In genomic region chr13:75749407-75749806, GRCh38 we compare ENCODE assay signal across 15 cellular contexts.
DNase-seq lines count a peak whose midpoint lies in the region; ATAC-seq and TF ChIP-seq lines count a peak whose summit lies in the region.
"Had no signal": no experiment of that assay in that cellular context is flagged by ENCODE, and none has a peak within 500 bp of the region (broad histone marks: within the 10 kb centered on the region; RNA-seq: fewer than 3 reads in every experiment).

No MANE protein-coding gene starts in this region.

- H3K4me1 ChIP-seq in right atrium auricular region = peaks cover 0 to 6% of the 10 kb centered on the region in 2 donors
- H3K4me1 ChIP-seq in heart left ventricle = peaks cover 0 to 18% (median 6%) of the 10 kb centered on the region in 12 donors
- peaks cover 0 to 50% (median 19%) of the 10 kb centered on the region in 4 donors for H3K4me1 ChIP-seq in tibial artery
- H3K4me1 ChIP-seq: parathyroid adenoma had no signal

- H3K9me3 ChIP-seq in right atrium auricular region (peaks cover 0 to 8% of the 10 kb centered on the region in 2 donors), heart left ventricle (peaks cover 0 to 13% (median 0%) of the 10 kb centered on the region in 12 donors), tibial artery (no peaks in the 10 kb centered on the region)

- no peak overlapping the region for H3K4me3 ChIP-seq in right atrium auricular region
- no peak overlapping the region for H3K4me3 ChIP-seq in heart left ventricle
- no peak overlapping the region for H3K4me3 ChIP-seq in tibial artery
- H3K4me3 ChIP-seq: K562 had no signal

- intact Hi-C loops in Right ventricle myocardium inferior (cut with DNase I) = no loop called here
- intact Hi-C loops in heart left ventricle (cut with DNase I) = no loop called here
- intact Hi-C loops in tibial artery (cut with DNase I; ENCODE audit: low total_unique reads) = no loop called here

- peak; percentile 57 for DNase-seq in Right ventricle myocardium inferior (ENCODE audit: missing footprints)
- DNase-seq in right atrium auricular region (ENCODE audit: low spot score) = no peak
- DNase-seq in RWPE1 (ENCODE audit: low spot score) = peak; percentile 18
- no peak for DNase-seq in heart left ventricle
- DNase-seq in tibial artery = peak; percentile 45 to 88
- no peak for DNase-seq in activated CD4-positive, alpha-beta T cell treated with anti-CD3 and anti-CD28 coated beads, Interleukin-2, amount 10 ng/mL, durations not matched to agents 7 days and 5 days
- DNase-seq: activated CD4-positive, CD25-positive, alpha-beta regulatory T cell; activated gamma-delta T cell; effector memory CD8-positive, alpha-beta T cell; immature natural killer cell had no signal

- H3K27me3 Mint-ChIP-seq in activated CD4-positive, alpha-beta T cell treated with anti-CD3 and anti-CD28 coated beads, Interleukin-2, amount 10 ng/mL, durations not matched to agents 7 days and 5 days = no peaks in the 10 kb centered on the region
- H3K27me3 Mint-ChIP-seq: effector memory CD8-positive, alpha-beta T cell had no signal

- no peak overlapping the region for H3K4me3 Mint-ChIP-seq in activated CD4-positive, alpha-beta T cell treated with anti-CD3 and anti-CD28 coated beads, Interleukin-2, amount 10 ng/mL, durations not matched to agents 7 days and 5 days
- H3K4me3 Mint-ChIP-seq: effector memory CD8-positive, alpha-beta T cell; immature natural killer cell had no signal

- POLR2A ChIA-PET in RWPE1 (lab: Yijun Ruan, JAX; ENCODE audit: low non-redundant PET) = no interaction called here
- POLR2A ChIA-PET in activated CD4-positive, alpha-beta T cell treated with anti-CD3 and anti-CD28 coated beads, Interleukin-2, amount 10 ng/mL, durations not matched to agents 7 days and 5 days (lab: Charles Lee) = no interaction called here

- TF ChIP-seq CTCF in right atrium auricular region (IDR thresholded peaks at IDR 0.05) (no peak), RWPE1 (conservative IDR thresholded peaks at IDR 0.05; ENCODE audit: low read depth) (no peak), heart left ventricle (IDR thresholded peaks at IDR 0.05) (no peak), tibial artery (IDR thresholded peaks at IDR 0.05) (no peak)

- H3K4me1 Mint-ChIP-seq in activated CD4-positive, alpha-beta T cell treated with anti-CD3 and anti-CD28 coated beads, Interleukin-2, amount 10 ng/mL, durations not matched to agents 7 days and 5 days = no peaks in the 10 kb centered on the region
- H3K4me1 Mint-ChIP-seq: immature natural killer cell had no signal

- H3K36me3 ChIP-seq in right atrium auricular region (no peaks in the 10 kb centered on the region), heart left ventricle (no peaks in the 10 kb centered on the region), tibial artery (no peaks in the 10 kb centered on the region)

- peaks cover 18% of the 10 kb centered on the region for H3K9me3 Mint-ChIP-seq in activated CD4-positive, alpha-beta T cell treated with anti-CD3 and anti-CD28 coated beads, Interleukin-2, amount 10 ng/mL, durations not matched to agents 7 days and 5 days

- WGBS in heart left ventricle, 4 donors = 25 to 31% (median 27%) methylated on average over 4 of the region's 4 CpGs

- no peak for TF ChIP-seq POLR2A in heart left ventricle (IDR thresholded peaks at IDR 0.05)

- H3K36me3 Mint-ChIP-seq in activated CD4-positive, alpha-beta T cell treated with anti-CD3 and anti-CD28 coated beads, Interleukin-2, amount 10 ng/mL, durations not matched to agents 7 days and 5 days (ENCODE audit: low read depth) = peaks cover 7% of the 10 kb centered on the region

- H3K27ac ChIP-seq in right atrium auricular region (no peak overlapping the region), RWPE1 (peak overlapping the region; percentile 56), heart left ventricle (peak overlapping the region in 1 of 12 donors; percentile 21), tibial artery (peak overlapping the region; percentile 33 to 56)
- H3K27ac ChIP-seq: C4-2B, parathyroid adenoma had no signal

- CTCF ChIA-PET in RWPE1 (lab: Yijun Ruan, JAX) = interaction anchor here (0.7 to 1.4 kb wide), 2 partner anchors 11 to 62 kb away, joined by 4 to 5 read pairs; no protein-coding TSS in a partner anchor
- CTCF ChIA-PET in activated CD4-positive, alpha-beta T cell treated with anti-CD3 and anti-CD28 coated beads, Interleukin-2, amount 10 ng/mL, durations not matched to agents 7 days and 5 days (lab: Charles Lee) = no interaction called here

- no peaks in the 10 kb centered on the region for H3K27me3 ChIP-seq in right atrium auricular region
- no peaks in the 10 kb centered on the region for H3K27me3 ChIP-seq in heart left ventricle
- H3K27me3 ChIP-seq in tibial artery = no peaks in the 10 kb centered on the region

- ATAC-seq in Right ventricle myocardium inferior = peak; percentile 37
- ATAC-seq in heart left ventricle = peak in 3 of 4 donors; percentile 41 to 74 (median 53)
- no peak for ATAC-seq in GM21423 (IDR thresholded peaks at IDR 0.05; ENCODE audit: unreplicated experiment)
- ATAC-seq in GM21825 (IDR thresholded peaks at IDR 0.05; ENCODE audit: unreplicated experiment) = no peak
- ATAC-seq: effector memory CD8-positive, alpha-beta T cell; K562 had no signal

- H3K27ac Mint-ChIP-seq in activated CD4-positive, alpha-beta T cell treated with anti-CD3 and anti-CD28 coated beads, Interleukin-2, amount 10 ng/mL, durations not matched to agents 7 days and 5 days = no peak overlapping the region
- H3K27ac Mint-ChIP-seq: effector memory CD8-positive, alpha-beta T cell; immature natural killer cell had no signal

Comparison
In these comparisons a context has a peak if more than half of its experiments do, and no peak if none do; other contexts are left out.
1. DNase-seq: peak in Right ventricle myocardium inferior (single experiment), RWPE1 (single experiment) and tibial artery (2 of 2); none in right atrium auricular region (single experiment), heart left ventricle (0 of 5) and activated CD4-positive, alpha-beta T cell treated with anti-CD3 and anti-CD28 coated beads, Interleukin-2, amount 10 ng/mL, durations not matched to agents 7 days and 5 days (single experiment).
2. ATAC-seq: peak in Right ventricle myocardium inferior (single experiment) and heart left ventricle (3 of 4); none in GM21423 (single experiment) and GM21825 (single experiment).
3. H3K27ac ChIP-seq: peak in RWPE1 (single experiment) and tibial artery (2 of 2); none in right atrium auricular region (0 of 2).